ENCODE assay signal across 9 cellular contexts in genomic region chr19:47035127-47035494, GRCh38. TPM values are rescaled to one million over a fixed set of nuclear protein-coding genes. Genes with fewer than 3 reads are reported as not detected.
A peak's percentile ranks its signal among the peaks of the same experiment; 100 is the strongest.
DNase-seq lines count a peak whose midpoint lies in the region; ATAC-seq and TF ChIP-seq lines count a peak whose summit lies in the region.
"Had no signal": no experiment of that assay in that cellular context is flagged by ENCODE, and none has a peak within 500 bp of the region (broad histone marks: within the 10 kb centered on the region; RNA-seq: fewer than 3 reads in every experiment).

No MANE protein-coding gene starts in this region.

- ATAC-seq in left ventricle myocardium superior (no peak), Panc1 (peak; percentile 27), HG03469 (IDR thresholded peaks at IDR 0.05; ENCODE audit: unreplicated experiment) (no peak), HG03520 (IDR thresholded peaks at IDR 0.05; ENCODE audit: unreplicated experiment) (no peak)

- POLR2A ChIA-PET in Panc1 (lab: Charles Lee): no interaction called here

- CTCF ChIA-PET in Panc1 (lab: Charles Lee): no interaction called here

- in situ Hi-C loops in Panc1 (cut with HindIII; ENCODE audit: low pct_unique_long_range_greater_than_20kb, low sequenced_read_pairs): no loop called here

- BruUV-seq in Panc1 (replicated peaks; lab: Mats Ljungman, UMichigan): no TSS peak

- H3K9me3 Mint-ChIP-seq in osteocyte (ENCODE audit: unreplicated experiment): no peaks in the 10 kb centered on the region

- H3K4me3 Mint-ChIP-seq in osteocyte (ENCODE audit: unreplicated experiment): peak overlapping the region; percentile 89

- H3K27me3 ChIP-seq in cardiac muscle cell: no peaks in the 10 kb centered on the region
- no peaks in the 10 kb centered on the region for H3K27me3 ChIP-seq in Panc1 (ENCODE audit: control insufficient read depth, insufficient read depth, low read length)
- H3K27me3 ChIP-seq in ectodermal cell (ENCODE audit: control insufficient read depth, insufficient read depth, low read length, poor library complexity, severe bottlenecking): peaks cover 4% of the 10 kb centered on the region

- no peaks in the 10 kb centered on the region for H3K36me3 Mint-ChIP-seq in osteocyte (ENCODE audit: unreplicated experiment)

- DNase-seq in cardiac muscle cell (ENCODE audit: low read depth in 1 of 2, low spot score in 1 of 2) (no peak), left ventricle myocardium superior (no peak), Panc1 (ENCODE audit: low read depth, low spot score) (no peak), osteocyte (ENCODE audit: extremely low spot score, unreplicated experiment) (no peak), superior temporal gyrus (ENCODE audit: extremely low spot score) (no peak)

- peaks cover 3% of the 10 kb centered on the region for H3K27me3 Mint-ChIP-seq in osteocyte (ENCODE audit: unreplicated experiment)

- H3K4me1 Mint-ChIP-seq in osteocyte (ENCODE audit: unreplicated experiment): peaks cover 19% of the 10 kb centered on the region

- TF ChIP-seq CTCF in cardiac muscle cell (IDR thresholded peaks at IDR 0.05; ENCODE audit: low read depth, low read length) (no peak), Panc1 (IDR thresholded peaks at IDR 0.05) (no peak), osteocyte (IDR thresholded peaks at IDR 0.05) (no peak)

- H3K36me3 ChIP-seq in cardiac muscle cell (no peaks in the 10 kb centered on the region), Panc1 (ENCODE audit: control insufficient read depth, insufficient read depth, low read length) (no peaks in the 10 kb centered on the region), ectodermal cell (ENCODE audit: control insufficient read depth, insufficient read depth, low read length) (no peaks in the 10 kb centered on the region)
- H3K36me3 ChIP-seq: heart right ventricle had no signal

- H3K4me1 ChIP-seq in cardiac muscle cell (ENCODE audit: low read depth) (no peaks in the 10 kb centered on the region), Panc1 (ENCODE audit: control insufficient read depth, insufficient read depth, low read length) (peaks cover 12% of the 10 kb centered on the region), ectodermal cell (ENCODE audit: control insufficient read depth, insufficient read depth, low read length) (peaks cover 8% of the 10 kb centered on the region)

- no peaks in the 10 kb centered on the region for H3K9me3 ChIP-seq in cardiac muscle cell (ENCODE audit: low read depth)
- H3K9me3 ChIP-seq in Panc1 (ENCODE audit: control insufficient read depth, insufficient read depth, low read depth, low read length): no peaks in the 10 kb centered on the region
- no peaks in the 10 kb centered on the region for H3K9me3 ChIP-seq in ectodermal cell (ENCODE audit: control insufficient read depth, low read length)
- H3K9me3 ChIP-seq: heart right ventricle had no signal

- no peak overlapping the region for H3K27ac ChIP-seq in cardiac muscle cell
- H3K27ac ChIP-seq in Panc1 (ENCODE audit: low read length): peak overlapping the region; percentile 37
- no peak overlapping the region for H3K27ac ChIP-seq in ectodermal cell (ENCODE audit: insufficient read depth, low read depth, low read length, poor library complexity, severe bottlenecking)
- H3K27ac ChIP-seq: heart right ventricle had no signal

- 40 to 41% methylated on average over 9 of the region's 9 CpGs for WGBS in ectodermal cell, 2 experiments

- H3K27ac Mint-ChIP-seq in osteocyte (ENCODE audit: unreplicated experiment): peak overlapping the region; percentile 92

- intact Hi-C loops in left ventricle myocardium superior (cut with micrococcal nuclease) (no loop called here), Panc1 (cut with micrococcal nuclease; ENCODE audit: unreplicated experiment) (no loop called here)

- H3K4me3 ChIP-seq in cardiac muscle cell: peak overlapping the region; percentile 23
- H3K4me3 ChIP-seq in Panc1 (ENCODE audit: low read depth in 2 of 2, low read length in 2 of 2): peak overlapping the region; percentile 43 to 65
- H3K4me3 ChIP-seq in ectodermal cell (ENCODE audit: insufficient read depth, low read depth, low read length): peak overlapping the region; percentile 49

RNA-seq across cellular contexts. Expression of gene TMEM160, which starts 13.3 kb away (rescaled TPM):
- total RNA-seq in cardiac muscle cell: 62.7 and 64.5 TPM in 2 replicates
- 123 and 129 TPM in 2 replicates for polyA plus RNA-seq in cardiac muscle cell
- total RNA-seq in left ventricle myocardium superior: 31.6 TPM
- 41.8 TPM for total RNA-seq in Panc1 (2021; ENCODE audit: unreplicated experiment)
- polyA plus RNA-seq in Panc1 (2012; ENCODE audit: insufficient read length): 49.5 TPM
- 23.4 TPM for polyA plus RNA-seq in ectodermal cell (2013, experiment 1 of 4)
- polyA plus RNA-seq in ectodermal cell (2013, experiment 2 of 4): 23.7 TPM
- 43.2 TPM for polyA plus RNA-seq in ectodermal cell (2013, experiment 3 of 4)
- polyA plus RNA-seq in ectodermal cell (2013, experiment 4 of 4): 38.7 TPM
- total RNA-seq in osteocyte: 35.2 and 41.4 TPM in 2 replicates

RNA-seq across cellular contexts. Expression of gene NPAS1, which starts 15.5 kb away (rescaled TPM):
- total RNA-seq in cardiac muscle cell (1.9 and 2.9 TPM in 2 replicates), left ventricle myocardium superior (0.32 TPM), Panc1 (2021; ENCODE audit: unreplicated experiment) (3.6 TPM), osteocyte (0.71 and 0.99 TPM in 2 replicates)
- 8.4 and 12.5 TPM in 2 replicates for polyA plus RNA-seq in cardiac muscle cell
- polyA plus RNA-seq in Panc1 (2012; ENCODE audit: insufficient read length): 3.2 TPM
- 6.0 TPM for polyA plus RNA-seq in ectodermal cell (2013, experiment 1 of 4)
- 8.2 TPM for polyA plus RNA-seq in ectodermal cell (2013, experiment 2 of 4)
- 5.7 TPM for polyA plus RNA-seq in ectodermal cell (2013, experiment 3 of 4)
- polyA plus RNA-seq in ectodermal cell (2013, experiment 4 of 4): 6.0 TPM
